In the genomic region with DNA sequence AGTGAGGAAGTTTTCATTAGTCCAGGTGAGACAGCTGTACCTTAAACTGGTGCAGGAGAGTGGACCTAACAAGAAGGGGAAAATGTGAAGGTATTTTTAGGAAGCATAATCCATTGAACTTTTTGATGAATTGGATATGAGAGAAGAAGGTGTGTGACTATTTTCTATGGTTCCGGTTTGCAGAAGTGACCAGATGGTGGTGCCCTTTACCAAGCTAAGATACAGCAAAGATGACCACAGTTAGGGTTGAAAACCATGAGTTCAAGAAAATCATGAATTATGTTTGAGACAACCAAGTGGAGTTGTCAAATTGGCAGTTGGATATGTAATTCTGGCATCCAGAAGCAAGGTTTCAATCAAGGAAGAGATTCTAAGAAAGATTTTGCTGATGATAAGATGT, we compare ENCODE assay signal across 9 cellular contexts.
DNase-seq lines count a peak whose midpoint lies in the region; ATAC-seq and TF ChIP-seq lines count a peak whose summit lies in the region.
"Had no signal": no experiment of that assay in that cellular context is flagged by ENCODE, and none has a peak within 500 bp of the region (broad histone marks: within the 10 kb centered on the region; RNA-seq: fewer than 3 reads in every experiment).

No MANE protein-coding gene starts in this region.

- peak in 5 of 7 experiments; percentile 19 to 53 (median 37) for TF ChIP-seq CTCF in body of pancreas (IDR thresholded peaks at IDR 0.05)

- H3K4me3 ChIP-seq in body of pancreas = no peak overlapping the region
- H3K4me3 ChIP-seq: BLaER1 had no signal

- H3K4me1 ChIP-seq in body of pancreas = no peaks in the 10 kb centered on the region
- H3K4me1 ChIP-seq: BLaER1 had no signal

- no peaks in the 10 kb centered on the region for H3K27me3 ChIP-seq in body of pancreas
- H3K27me3 ChIP-seq: BLaER1 had no signal

- TF ChIP-seq POLR2A in body of pancreas (IDR thresholded peaks at IDR 0.05) = no peak

- H3K9me3 ChIP-seq in body of pancreas = no peaks in the 10 kb centered on the region
- H3K9me3 ChIP-seq: BLaER1 had no signal

- intact Hi-C loops in body of pancreas (cut with DNase I) = no loop called here

- peak; percentile 25 for DNase-seq in NCI-H2171 treated with DMSO at 0.1 percent for 48 hours (lab: John Stamatoyannopoulos, UW)
- no peak for DNase-seq in NCI-H2171 (lab: John Stamatoyannopoulos, UW)
- DNase-seq in NCI-H2029 treated with DMSO at 0.1 percent for 48 hours (lab: John Stamatoyannopoulos, UW) = peak; percentile 45
- peak in 2 of 4 donors; percentile 5 to 11 for DNase-seq in body of pancreas
- peak; percentile 59 for DNase-seq in retina
- no peak for DNase-seq in stimulated activated CD4-positive, alpha-beta T cell treated with anti-CD3 and anti-CD28 coated beads, Interleukin-4, amount 100 ng/mL, for 4 hours

- no peak overlapping the region for H3K27ac ChIP-seq in body of pancreas
- H3K27ac ChIP-seq: BLaER1 had no signal

- H3K36me3 ChIP-seq in body of pancreas (replicated peaks in 1 of 2; ENCODE audit: insufficient read depth in 1 of 2, low read depth in 2 of 2) = no peaks in the 10 kb centered on the region
- H3K36me3 ChIP-seq: BLaER1 had no signal

- ATAC-seq in body of pancreas = no peak
- ATAC-seq in GM21381 (IDR thresholded peaks at IDR 0.05; ENCODE audit: unreplicated experiment) = no peak
- ATAC-seq in GM18502 (IDR thresholded peaks at IDR 0.05; ENCODE audit: poor library complexity, unreplicated experiment) = no peak

- WGBS in body of pancreas, 2 donors = 13 to 44% methylated on average over 1 of the region's 1 CpG

Comparison
In these comparisons a context has a peak if more than half of its experiments do, and no peak if none do; other contexts are left out.
1. DNase-seq: peak in NCI-H2171 treated with DMSO at 0.1 percent for 48 hours (single experiment), NCI-H2029 treated with DMSO at 0.1 percent for 48 hours (single experiment) and retina (single experiment); none in NCI-H2171 (single experiment) and stimulated activated CD4-positive, alpha-beta T cell treated with anti-CD3 and anti-CD28 coated beads, Interleukin-4, amount 100 ng/mL, for 4 hours (0 of 2).